ENCODE assay signal across 8 cellular contexts in the genomic region with DNA sequence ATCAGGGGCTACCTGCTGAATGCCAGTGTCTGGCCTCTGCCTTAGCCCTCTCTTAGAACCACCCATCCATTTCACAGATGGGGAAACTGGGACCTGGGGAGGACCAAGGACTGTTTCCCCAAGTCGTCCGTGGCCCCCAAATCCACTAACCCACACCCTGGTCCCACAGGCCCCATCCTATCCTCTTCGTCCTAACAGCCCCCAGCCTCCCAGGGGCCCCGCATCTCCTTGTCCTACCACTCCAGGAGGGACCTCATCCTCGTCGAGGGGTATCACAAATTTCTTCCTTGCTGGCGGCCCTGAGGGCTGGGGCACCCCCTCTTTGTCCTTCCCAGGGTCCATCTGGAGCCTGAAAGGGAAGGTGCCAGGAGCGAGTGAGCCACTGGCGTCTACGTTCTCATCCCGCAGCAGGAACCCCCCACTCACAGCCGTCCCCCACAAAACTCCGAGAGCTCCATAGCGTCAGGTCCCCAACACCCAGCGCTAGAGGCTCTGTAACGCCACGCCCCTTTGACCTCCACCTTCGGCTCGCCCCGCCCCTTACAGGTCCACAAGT. TPM values are rescaled to one million over a fixed set of nuclear protein-coding genes. Genes with fewer than 3 reads are reported as not detected.
DNase-seq lines count a peak whose midpoint lies in the region; ATAC-seq and TF ChIP-seq lines count a peak whose summit lies in the region.

No MANE protein-coding gene starts in this region.

- peak overlapping the region; percentile 96 to 98 for H3K27ac Mint-ChIP-seq in natural killer cell treated with Interleukin-12 subunit alpha and Interleukin-12 subunit beta and Interleukin-15 and Interleukin-18, amount 100 ng/mL, for 72 hours

- POLR2A ChIA-PET in AG04450 (lab: Yijun Ruan, JAX), result interaction anchor here (1.9 kb wide), 1 partner anchor 17 kb away, joined by 9 read pairs; no protein-coding TSS in a partner anchor
- POLR2A ChIA-PET in OCI-LY7 (lab: Charles Lee), result no interaction called here

- TF ChIP-seq POLR2A in GM18505 (IDR thresholded peaks at IDR 0.05; ENCODE audit: borderline replicate concordance, extremely low read depth, insufficient read depth, insufficient read length), result no peak

- TF ChIP-seq CTCF in AG04450 (IDR thresholded peaks at IDR 0.05; ENCODE audit: low read depth, low read length), result no peak
- TF ChIP-seq CTCF in OCI-LY7 (conservative IDR thresholded peaks at IDR 0.05; ENCODE audit: low read length), result no peak
- no peak for TF ChIP-seq CTCF in choroid plexus epithelial cell (conservative IDR thresholded peaks at IDR 0.05; ENCODE audit: low read depth, low read length)

- BruUV-seq in OCI-LY7 (replicated peaks; lab: Mats Ljungman, UMichigan), result TSS peak; percentile 70

- H3K79me2 ChIP-seq in OCI-LY7 (ENCODE audit: insufficient read depth, low read depth, low read length), result peaks cover 11% of the 10 kb centered on the region; the same call in 1 of the 2 replicates

- no peaks in the 10 kb centered on the region for H3K9me3 Mint-ChIP-seq in natural killer cell treated with Interleukin-12 subunit alpha and Interleukin-12 subunit beta and Interleukin-15 and Interleukin-18, amount 100 ng/mL, for 72 hours

- H4K20me1 ChIP-seq in OCI-LY7 (ENCODE audit: insufficient read depth, low read length), result no peaks in the 10 kb centered on the region

- H3K27me3 Mint-ChIP-seq in natural killer cell treated with Interleukin-12 subunit alpha and Interleukin-12 subunit beta and Interleukin-15 and Interleukin-18, amount 100 ng/mL, for 72 hours, result no peaks in the 10 kb centered on the region

- H3K36me3 ChIP-seq in OCI-LY7 (ENCODE audit: insufficient read depth, low read length), result peaks cover 16% of the 10 kb centered on the region; the same call in 1 of the 2 replicates

- H3K9me2 ChIP-seq in OCI-LY7 (ENCODE audit: insufficient read depth, low read length), result no peaks in the 10 kb centered on the region

- peak overlapping the region; percentile 92 for H3K4me3 Mint-ChIP-seq in natural killer cell treated with Interleukin-12 subunit alpha and Interleukin-12 subunit beta and Interleukin-15 and Interleukin-18, amount 100 ng/mL, for 72 hours

- H3K4me1 Mint-ChIP-seq in natural killer cell treated with Interleukin-12 subunit alpha and Interleukin-12 subunit beta and Interleukin-15 and Interleukin-18, amount 100 ng/mL, for 72 hours (ENCODE audit: low read depth in 2 of 2), result peaks cover 41 to 42% of the 10 kb centered on the region in 2 donors

- peak overlapping the region; percentile 97 for H3K4me2 ChIP-seq in OCI-LY7 (ENCODE audit: low read length)

- peak overlapping the region; percentile 87; the same call in 1 of the 2 replicates for H2AFZ ChIP-seq in OCI-LY7 (ENCODE audit: low read length)

- intact Hi-C loops in OCI-LY7 (cut with micrococcal nuclease; ENCODE audit: unreplicated experiment), result loop anchor here (10.0 kb wide), 1 partner anchor 222 kb away; no protein-coding TSS in a partner anchor

- CTCF ChIA-PET in AG04450 (lab: Charles Lee) (no interaction called here), OCI-LY7 (lab: Charles Lee; ENCODE audit: unreplicated experiment) (no interaction called here)

- no peaks in the 10 kb centered on the region for H3K36me3 Mint-ChIP-seq in natural killer cell treated with Interleukin-12 subunit alpha and Interleukin-12 subunit beta and Interleukin-15 and Interleukin-18, amount 100 ng/mL, for 72 hours

- H3K27me3 ChIP-seq in AG04450 (ENCODE audit: control insufficient read depth, insufficient read depth, low read length), result no peaks in the 10 kb centered on the region

- H3K4me3 ChIP-seq in AG04450 (ENCODE audit: low read depth, low read length) (peak overlapping the region; percentile 85), OCI-LY7 (ENCODE audit: low read depth, low read length, poor library complexity, severe bottlenecking) (peak overlapping the region; percentile 82), choroid plexus epithelial cell (ENCODE audit: low read depth, low read length) (peak overlapping the region; percentile 75)

- H3K27ac ChIP-seq in AG04450 (ENCODE audit: low read depth, low read length), result peak overlapping the region; percentile 99
- peak overlapping the region; percentile 79 for H3K27ac ChIP-seq in OCI-LY7 (ENCODE audit: low read depth, low read length, poor library complexity, severe bottlenecking)

- no peak for ATAC-seq in natural killer cell treated with Interleukin-12 subunit alpha and Interleukin-12 subunit beta and Interleukin-15 and Interleukin-18, amount 100 ng/mL, for 72 hours
- no peak for ATAC-seq in GM21381 (IDR thresholded peaks at IDR 0.05; ENCODE audit: unreplicated experiment)
- no peak for ATAC-seq in GM18505 (IDR thresholded peaks at IDR 0.05; ENCODE audit: unreplicated experiment)

- DNase-seq in AG04450 (ENCODE audit: low read depth, low spot score) (no peak), OCI-LY7 (ENCODE audit: low spot score) (no peak), choroid plexus epithelial cell (ENCODE audit: low read depth) (no peak), GDM1 (lab: John Stamatoyannopoulos, UW) (no peak)
- no peak for DNase-seq in natural killer cell treated with Interleukin-12 subunit alpha and Interleukin-12 subunit beta and Interleukin-15 and Interleukin-18, amount 100 ng/mL, for 72 hours (ENCODE audit: low spot score)
- DNase-seq in NK-92 treated with Interleukin-12 subunit alpha and Interleukin-12 subunit beta, amount 100 ng/mL, for 24 hours (lab: John Stamatoyannopoulos, UW), result no peak

- H3K9me3 ChIP-seq in AG04450 (ENCODE audit: control insufficient read depth, insufficient read depth, low read length) (no peaks in the 10 kb centered on the region; the same call in 1 of the 2 replicates), OCI-LY7 (ENCODE audit: low read length) (no peaks in the 10 kb centered on the region)

- H3K4me1 ChIP-seq in OCI-LY7 (ENCODE audit: insufficient read depth, low read length, poor library complexity, severe bottlenecking), result peaks cover 75% of the 10 kb centered on the region

RNA-seq across cellular contexts. Expression of a gene that starts 0.6 kb away (rescaled TPM):
- 75.8 and 113 TPM in 2 replicates for polyA plus RNA-seq in AG04450 (2011; rRNA removed)
- 85.5 and 126 TPM in 2 replicates for polyA minus RNA-seq in AG04450 (2011; rRNA and poly(A)+ RNA removed)
- 125 and 126 TPM in 2 replicates for total RNA-seq in OCI-LY7 (2014; rRNA removed; shearing (Covaris generic))
- 46.2 and 59.4 TPM in 2 replicates for total RNA-seq in OCI-LY7 (2022)
- 10 to 100 TPM; 65.0 to 67.8 TPM for total RNA-seq in natural killer cell treated with Interleukin-12 subunit alpha and Interleukin-12 subunit beta and Interleukin-15 and Interleukin-18, amount 100 ng/mL, for 72 hours

RNA-seq across cellular contexts. Expression of a gene that starts 16.7 kb away (rescaled TPM):
- 3.0 and 3.2 TPM in 2 replicates for polyA plus RNA-seq in AG04450 (2011; rRNA removed)
- 2.4 and 3.1 TPM in 2 replicates for polyA minus RNA-seq in AG04450 (2011; rRNA and poly(A)+ RNA removed)
- total RNA-seq in OCI-LY7 (2014; rRNA removed; shearing (Covaris generic)), result 16.3 and 28.0 TPM in 2 replicates
- total RNA-seq in OCI-LY7 (2022), result 8.8 and 10.8 TPM in 2 replicates
- 10 to 100 TPM; 11.0 to 25.4 TPM for total RNA-seq in natural killer cell treated with Interleukin-12 subunit alpha and Interleukin-12 subunit beta and Interleukin-15 and Interleukin-18, amount 100 ng/mL, for 72 hours

RNA-seq across cellular contexts. Expression of a gene that starts 18.2 kb away (rescaled TPM):
- 2.4 and 5.1 TPM in 2 replicates for polyA plus RNA-seq in AG04450 (2011; rRNA removed)
- polyA minus RNA-seq in AG04450 (2011; rRNA and poly(A)+ RNA removed), result 2.5 and 4.3 TPM in 2 replicates
- 5.3 and 7.8 TPM in 2 replicates for total RNA-seq in OCI-LY7 (2014; rRNA removed; shearing (Covaris generic))
- 15.5 and 17.4 TPM in 2 replicates for total RNA-seq in OCI-LY7 (2022)
- total RNA-seq in natural killer cell treated with Interleukin-12 subunit alpha and Interleukin-12 subunit beta and Interleukin-15 and Interleukin-18, amount 100 ng/mL, for 72 hours, result 10 to 100 TPM; 12.2 to 14.1 TPM

RNA-seq across cellular contexts. Expression of a gene that starts 44.7 kb away (rescaled TPM):
- 1.3 and 1.7 TPM in 2 replicates for polyA plus RNA-seq in AG04450 (2011; rRNA removed)
- 12.2 and 19.2 TPM in 2 replicates for polyA minus RNA-seq in AG04450 (2011; rRNA and poly(A)+ RNA removed)
- 1.2 and 2.3 TPM in 2 replicates for total RNA-seq in OCI-LY7 (2014; rRNA removed; shearing (Covaris generic))
- 2.1 and 2.4 TPM in 2 replicates for total RNA-seq in OCI-LY7 (2022)
- 10 to 100 TPM; 16.3 to 18.0 TPM for total RNA-seq in natural killer cell treated with Interleukin-12 subunit alpha and Interleukin-12 subunit beta and Interleukin-15 and Interleukin-18, amount 100 ng/mL, for 72 hours

RNA-seq across cellular contexts. Expression of a gene that starts 52.7 kb away (rescaled TPM):
- polyA plus RNA-seq in AG04450 (2011; rRNA removed), result 51.4 and 69.4 TPM in 2 replicates
- 54.4 and 72.4 TPM in 2 replicates for polyA minus RNA-seq in AG04450 (2011; rRNA and poly(A)+ RNA removed)
- total RNA-seq in OCI-LY7 (2014; rRNA removed; shearing (Covaris generic)), result 12.8 and 21.0 TPM in 2 replicates
- total RNA-seq in OCI-LY7 (2022), result 24.4 and 30.8 TPM in 2 replicates
- total RNA-seq in natural killer cell treated with Interleukin-12 subunit alpha and Interleukin-12 subunit beta and Interleukin-15 and Interleukin-18, amount 100 ng/mL, for 72 hours, result 10 to 100 TPM; 18.1 to 44.0 TPM
